In the genomic region with DNA sequence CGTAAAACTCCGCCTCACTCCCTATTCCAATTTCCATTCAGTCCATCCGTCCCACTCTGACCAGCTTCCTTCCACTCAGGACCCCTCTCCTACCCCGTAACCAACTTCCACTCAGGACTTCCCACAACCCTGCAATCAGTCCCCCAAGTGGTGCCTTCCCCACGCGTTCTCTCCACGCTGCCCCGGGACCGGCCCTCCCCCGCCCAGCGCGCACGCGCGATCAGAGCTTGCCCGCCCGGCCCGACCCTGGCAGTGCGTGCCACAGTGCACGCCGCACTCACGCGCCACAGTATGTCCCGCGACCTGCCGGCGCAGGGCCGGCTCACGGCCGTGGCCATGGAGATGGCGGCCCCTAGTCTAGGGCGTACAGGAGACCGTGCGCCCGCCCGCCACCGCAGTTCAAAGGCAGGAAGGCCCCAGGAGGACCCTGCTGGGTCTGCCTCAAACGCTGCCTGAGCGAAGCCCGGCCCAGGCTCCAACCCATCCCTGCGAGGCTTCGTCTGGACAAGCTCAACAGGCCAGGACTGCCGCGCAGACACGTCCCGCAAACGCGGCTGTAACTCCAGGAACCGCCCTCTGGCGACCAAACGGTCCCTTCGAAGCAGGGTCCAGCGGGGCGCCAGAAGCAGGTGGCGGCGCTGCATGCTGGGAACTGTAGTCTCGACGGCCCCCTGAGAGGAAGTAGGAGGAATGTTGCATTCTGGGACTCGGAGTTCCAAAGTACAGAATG, we compare ENCODE assay signal across 8 cellular contexts. TPM values are rescaled to one million over a fixed set of nuclear protein-coding genes. Genes with fewer than 3 reads are reported as not detected.
DNase-seq lines count a peak whose midpoint lies in the region; ATAC-seq and TF ChIP-seq lines count a peak whose summit lies in the region.

A gene with protein sequence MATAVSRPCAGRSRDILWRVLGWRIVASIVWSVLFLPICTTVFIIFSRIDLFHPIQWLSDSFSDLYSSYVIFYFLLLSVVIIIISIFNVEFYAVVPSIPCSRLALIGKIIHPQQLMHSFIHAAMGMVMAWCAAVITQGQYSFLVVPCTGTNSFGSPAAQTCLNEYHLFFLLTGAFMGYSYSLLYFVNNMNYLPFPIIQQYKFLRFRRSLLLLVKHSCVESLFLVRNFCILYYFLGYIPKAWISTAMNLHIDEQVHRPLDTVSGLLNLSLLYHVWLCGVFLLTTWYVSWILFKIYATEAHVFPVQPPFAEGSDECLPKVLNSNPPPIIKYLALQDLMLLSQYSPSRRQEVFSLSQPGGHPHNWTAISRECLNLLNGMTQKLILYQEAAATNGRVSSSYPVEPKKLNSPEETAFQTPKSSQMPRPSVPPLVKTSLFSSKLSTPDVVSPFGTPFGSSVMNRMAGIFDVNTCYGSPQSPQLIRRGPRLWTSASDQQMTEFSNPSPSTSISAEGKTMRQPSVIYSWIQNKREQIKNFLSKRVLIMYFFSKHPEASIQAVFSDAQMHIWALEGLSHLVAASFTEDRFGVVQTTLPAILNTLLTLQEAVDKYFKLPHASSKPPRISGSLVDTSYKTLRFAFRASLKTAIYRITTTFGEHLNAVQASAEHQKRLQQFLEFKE (minus strand): TSS at position 373 of the 730 bp plus-strand sequence. CDS start 35 bp downstream, at position 338.

- peak within 1 kb of the TSS; percentile 91 for H3K9ac ChIP-seq in mammary epithelial cell (ENCODE audit: insufficient read depth, low read length)

- 0% methylated on average over 9 of the region's 59 CpGs for WGBS in mammary epithelial cell (ENCODE audit: low coverage, missing lambda C conversion rate)

- H3K27ac ChIP-seq in WERI-Rb-1 (peak within 1 kb of the TSS; percentile 97), mammary epithelial cell (ENCODE audit: insufficient read depth, low read depth, low read length) (peak within 1 kb of the TSS; percentile 77), skin epidermis (peak within 1 kb of the TSS; percentile 86 to 99 (median 97))

- ATAC-seq in GM18873 (IDR thresholded peaks at IDR 0.05; ENCODE audit: low FRiP score, unreplicated experiment) (peak; percentile 82), HG03139 (IDR thresholded peaks at IDR 0.05; ENCODE audit: unreplicated experiment) (peak; percentile 89)

- no peaks in the 10 kb centered on the region for H4K20me1 ChIP-seq in mammary epithelial cell (ENCODE audit: insufficient read depth, low read length)

- CTCF ChIA-PET in mammary epithelial cell (lab: Charles Lee; ENCODE audit: low non-redundant PET): interaction anchor here (0.6 kb wide), 1 partner anchor 495 kb away, joined by 3 read pairs; no protein-coding TSS in a partner anchor

- H3K4me3 ChIP-seq in WERI-Rb-1 (ENCODE audit: low read depth, low read length): peak within 1 kb of the TSS; percentile 99
- H3K4me3 ChIP-seq in mammary epithelial cell (replicated peaks in 1 of 3; ENCODE audit: insufficient read depth in 1 of 3, low read depth in 2 of 3, low read length in 3 of 3): peak within 1 kb of the TSS; percentile 79 to 98 (median 97)
- H3K4me3 ChIP-seq in iPS-18c (ENCODE audit: insufficient read depth, low read depth, low read length): peak within 1 kb of the TSS; percentile 71
- H3K4me3 ChIP-seq in skin epidermis: peak within 1 kb of the TSS; percentile 66 to 99 (median 86)

- no peaks in the 10 kb centered on the region for H3K27me3 ChIP-seq in WERI-Rb-1 (ENCODE audit: insufficient read depth, low read depth, severe bottlenecking)
- H3K27me3 ChIP-seq in mammary epithelial cell (ENCODE audit: insufficient read depth, low read length): no peaks in the 10 kb centered on the region

- peak within 1 kb of the TSS; percentile 97 for H2AFZ ChIP-seq in mammary epithelial cell (ENCODE audit: low read depth, low read length)

- peaks cover 49% of the 10 kb centered on the region for H3K79me2 ChIP-seq in mammary epithelial cell (ENCODE audit: insufficient read depth, low read length)

- intact Hi-C loops in mammary epithelial cell (cut with micrococcal nuclease): loop anchor here (1.0 kb wide), 1 partner anchor 215 kb away; a partner anchor contains a TSS

- H3K4me1 ChIP-seq in mammary epithelial cell (ENCODE audit: insufficient read depth, low read length): peaks cover 7% of the 10 kb centered on the region

- in situ Hi-C loops in ACHN (cut with HindIII; ENCODE audit: low pct_ligation_motif_present, low pct_unique_long_range_greater_than_20kb, low sequenced_read_pairs) (no loop called here), mammary epithelial cell (cut with MboI; ENCODE audit: low sequenced_read_pairs in 2 of 2) (no loop called here)

- no TSS peak for BruUV-seq in mammary epithelial cell (replicated peaks; lab: Mats Ljungman, UMichigan)

- H3K9me3 ChIP-seq in WERI-Rb-1 (ENCODE audit: severe bottlenecking) (no peaks in the 10 kb centered on the region), mammary epithelial cell (replicated peaks; ENCODE audit: insufficient read depth, low read length) (peaks cover 4% of the 10 kb centered on the region), iPS-18c (ENCODE audit: control insufficient read depth, insufficient read depth, low read length) (peaks cover 4% of the 10 kb centered on the region)

- H3K36me3 ChIP-seq in WERI-Rb-1 (no peaks in the 10 kb centered on the region), mammary epithelial cell (ENCODE audit: insufficient read depth, low read length) (peaks cover 5% of the 10 kb centered on the region)

- peak; percentile 95 for DNase-seq in ACHN
- peak; percentile 97 for DNase-seq in NCI-H2227 (lab: John Stamatoyannopoulos, UW; ENCODE audit: unreplicated experiment)
- DNase-seq in WERI-Rb-1: peak; percentile 95
- DNase-seq in mammary epithelial cell: peak; percentile 96

- peak within 1 kb of the TSS; percentile 86 for H3K4me2 ChIP-seq in mammary epithelial cell (ENCODE audit: insufficient read depth, low read depth, low read length)

- dilution Hi-C loops in mammary epithelial cell (cut with HindIII; ENCODE audit: low sequenced_read_pairs): no loop called here

- TF ChIP-seq CTCF in WERI-Rb-1 (IDR thresholded peaks at IDR 0.05; ENCODE audit: low read depth, low read length) (peak; percentile 32; the same call in 1 of the 2 replicates), mammary epithelial cell (conservative IDR thresholded peaks at IDR 0.05 in 1 of 2, IDR thresholded peaks at IDR 0.05 in 1 of 2; ENCODE audit: extremely low read depth in 1 of 2, insufficient read depth in 1 of 2, low read depth in 1 of 2, low read length in 2 of 2) (peak in 1 of 2 donors; percentile 22)

RNA-seq across cellular contexts. Expression of the gene that starts here (rescaled TPM):
- total RNA-seq in mammary epithelial cell: 10 to 100 TPM; 18.2 to 23.3 TPM
- 31.7 TPM for polyA plus RNA-seq in mammary epithelial cell
- 40.4 TPM for polyA minus RNA-seq in mammary epithelial cell

Comparison
In these comparisons a context has a peak if more than half of its experiments do, and no peak if none do; other contexts are left out.
1. Peak in every context shown above with its lines: DNase-seq, ATAC-seq, H3K4me3 ChIP-seq and H3K27ac ChIP-seq.